ENCODE assay signal across 15 cellular contexts in genomic region chr12:122076743-122077495, GRCh38. TPM values are rescaled to one million over a fixed set of nuclear protein-coding genes. Genes with fewer than 3 reads are reported as not detected.
DNase-seq lines count a peak whose midpoint lies in the region; ATAC-seq, FAIRE-seq and TF ChIP-seq lines count a peak whose summit lies in the region.
"Had no signal": no experiment of that assay in that cellular context is flagged by ENCODE, and none has a peak within 500 bp of the region (broad histone marks: within the 10 kb centered on the region; RNA-seq: fewer than 3 reads in every experiment).

No MANE protein-coding gene starts in this region.

- in situ Hi-C loops in K562 (cut with MboI) = no loop called here

- no peak for TF ChIP-seq POLR2A in K562 (conservative IDR thresholded peaks at IDR 0.05)

- peak overlapping the region; percentile 95; the same call in 1 of the 2 replicates for H3K4me2 ChIP-seq in K562 (ENCODE audit: insufficient read depth, low read length)

- DNase-seq in activated naive CD4-positive, alpha-beta T cell treated with anti-CD3 and anti-CD28 coated beads for 36 hours = peak; percentile 66
- DNase-seq in activated naive CD4-positive, alpha-beta T cell (lab: John Stamatoyannopoulos, UW) = no peak
- peak; percentile 95 for DNase-seq in MV-4-11 (lab: John Stamatoyannopoulos, UW)
- DNase-seq in K562 (ENCODE audit: extremely low read depth in 1 of 4, low spot score in 3 of 4) = no peak
- no peak for DNase-seq in stimulated activated naive B cell treated with anti-CD40 and anti-IgM and Interleukin-4, amounts not matched to agents 10 μg/mL and 1 μg/mL and 100 μg/mL, for 72 hours
- no peak for DNase-seq in NCI-H526 treated with DMSO at 0.1 percent for 48 hours (lab: John Stamatoyannopoulos, UW)
- DNase-seq in foreskin melanocyte = no peak
- no peak for DNase-seq in Kasumi-1 (lab: John Stamatoyannopoulos, UW)
- DNase-seq: left cardiac atrium, NCI-H2029 treated with DMSO at 0.1 percent for 48 hours, T-helper 9 cell had no signal

- no peak for TF ChIP-seq EP300 in K562 (IDR thresholded peaks at IDR 0.05; ENCODE audit: low read length)

- no TSS peak for BruUV-seq in K562 (replicated peaks; lab: Mats Ljungman, UMichigan)

- peaks cover 6% of the 10 kb centered on the region; the same call in 1 of the 3 replicates for H3K36me3 ChIP-seq in K562 (ENCODE audit: control insufficient read depth, insufficient read depth, low read length)
- H3K36me3 ChIP-seq: heart left ventricle, neutrophil had no signal

- H3K4me1 Mint-ChIP-seq in activated naive CD4-positive, alpha-beta T cell treated with anti-CD3 and anti-CD28 coated beads for 36 hours (ENCODE audit: low read depth) = peaks cover 33% of the 10 kb centered on the region
- peaks cover 33 to 47% of the 10 kb centered on the region in 2 donors for H3K4me1 Mint-ChIP-seq in stimulated activated naive B cell treated with anti-CD40 and anti-IgM and Interleukin-4, amounts not matched to agents 10 μg/mL and 1 μg/mL and 100 μg/mL, for 72 hours

- peaks cover 38% of the 10 kb centered on the region for H3K79me2 ChIP-seq in K562 (ENCODE audit: control insufficient read depth, insufficient read depth, low read length)

- peak overlapping the region; percentile 4; the same call in 1 of the 2 replicates for H2AFZ ChIP-seq in K562 (ENCODE audit: low read depth, low read length)

- H3K27ac ChIP-seq in K562 (ENCODE audit: extremely low read depth, low read depth, low read length) = peak overlapping the region; percentile 9; the same call in 1 of the 3 replicates

- no peaks in the 10 kb centered on the region for H3K27me3 Mint-ChIP-seq in activated naive CD4-positive, alpha-beta T cell treated with anti-CD3 and anti-CD28 coated beads for 36 hours (ENCODE audit: low read depth)
- H3K27me3 Mint-ChIP-seq in stimulated activated naive B cell treated with anti-CD40 and anti-IgM and Interleukin-4, amounts not matched to agents 10 μg/mL and 1 μg/mL and 100 μg/mL, for 72 hours = no peaks in the 10 kb centered on the region

- CTCF ChIA-PET in activated naive CD4-positive, alpha-beta T cell treated with anti-CD3 and anti-CD28 coated beads for 36 hours (lab: Charles Lee) = interaction anchor here (0.6 kb wide), 1 partner anchor 232 kb away, joined by 3 read pairs; no protein-coding TSS in a partner anchor
- CTCF ChIA-PET in K562 (lab: Yijun Ruan, JAX; ENCODE audit: low intra/inter-chr PET ratio) = interaction anchor here (0.7 kb wide), 1 partner anchor 229 kb away, joined by 4 read pairs; no protein-coding TSS in a partner anchor

- H3K27me3 ChIP-seq in K562 (ENCODE audit: control insufficient read depth in 2 of 2, insufficient read depth in 2 of 2, low read length in 2 of 2) = no peaks in the 10 kb centered on the region
- H3K27me3 ChIP-seq: heart left ventricle, neutrophil had no signal

- no peak overlapping the region for H3K27ac Mint-ChIP-seq in activated naive CD4-positive, alpha-beta T cell treated with anti-CD3 and anti-CD28 coated beads for 36 hours
- no peak overlapping the region for H3K27ac Mint-ChIP-seq in stimulated activated naive B cell treated with anti-CD40 and anti-IgM and Interleukin-4, amounts not matched to agents 10 μg/mL and 1 μg/mL and 100 μg/mL, for 72 hours

- H3K9ac ChIP-seq in K562 (ENCODE audit: insufficient read depth in 1 of 2, low read depth in 2 of 2, low read length in 2 of 2) = peak overlapping the region; percentile 10 to 30; a peak in 1 of 4 replicates

- no peak overlapping the region for H3K4me3 ChIP-seq in K562

- 77% methylated on average over 10 of the region's 10 CpGs for WGBS in K562 (ENCODE audit: insufficient coverage, low coverage, missing lambda C conversion rate)

- H3K36me3 Mint-ChIP-seq in activated naive CD4-positive, alpha-beta T cell treated with anti-CD3 and anti-CD28 coated beads for 36 hours (ENCODE audit: low read depth) = no peaks in the 10 kb centered on the region
- H3K36me3 Mint-ChIP-seq in stimulated activated naive B cell treated with anti-CD40 and anti-IgM and Interleukin-4, amounts not matched to agents 10 μg/mL and 1 μg/mL and 100 μg/mL, for 72 hours = peaks cover 1 to 11% of the 10 kb centered on the region in 2 donors

- POLR2A ChIA-PET in K562 (lab: Yijun Ruan, JAX) = interaction anchor here (0.6 to 1.9 kb wide), 5 partner anchors 9 to 143 kb away, joined by 3 to 7 read pairs (median 3); no protein-coding TSS in a partner anchor

- no peak for FAIRE-seq in K562 (lab: Jason Lieb, UNC)
- FAIRE-seq: bronchial epithelial cell, G401.6 had no signal

- intact Hi-C loops in activated naive CD4-positive, alpha-beta T cell treated with anti-CD3 and anti-CD28 coated beads for 36 hours (cut with micrococcal nuclease) = loop anchor here (5.0 kb wide), 1 partner anchor 450 kb away; the partner anchor contains the start of gene ORAI1
- intact Hi-C loops in K562 (cut with micrococcal nuclease) = no loop called here

- no peaks in the 10 kb centered on the region for H3K9me3 ChIP-seq in K562 (replicated peaks; ENCODE audit: control insufficient read depth, insufficient read depth, low read depth, low read length)
- H3K9me3 ChIP-seq: heart left ventricle, neutrophil had no signal

- H3K9me3 Mint-ChIP-seq in activated naive CD4-positive, alpha-beta T cell treated with anti-CD3 and anti-CD28 coated beads for 36 hours = no peaks in the 10 kb centered on the region
- no peaks in the 10 kb centered on the region for H3K9me3 Mint-ChIP-seq in stimulated activated naive B cell treated with anti-CD40 and anti-IgM and Interleukin-4, amounts not matched to agents 10 μg/mL and 1 μg/mL and 100 μg/mL, for 72 hours

- no peaks in the 10 kb centered on the region for H3K9me1 ChIP-seq in K562 (ENCODE audit: control insufficient read depth, insufficient read depth, low read length)

- peaks cover 16% of the 10 kb centered on the region for H4K20me1 ChIP-seq in K562 (replicated peaks; ENCODE audit: control insufficient read depth, insufficient read depth, low read length)

- no peak for TF ChIP-seq CTCF in K562 (IDR thresholded peaks at IDR 0.05 in 2 of 3, conservative IDR thresholded peaks at IDR 0.05 in 1 of 3; ENCODE audit: insufficient read depth in 2 of 3, low read depth in 1 of 3, low read length in 3 of 3)

- peaks cover 24 to 34% of the 10 kb centered on the region in 2 experiments; a peak in 4 of 5 replicates for H3K4me1 ChIP-seq in K562 (replicated peaks in 1 of 2; ENCODE audit: control insufficient read depth in 2 of 2, insufficient read depth in 2 of 2, low read length in 2 of 2)

- ATAC-seq in K562 = no peak
- no peak for ATAC-seq in stimulated activated naive B cell treated with anti-CD40 and anti-IgM and Interleukin-4, amounts not matched to agents 10 μg/mL and 1 μg/mL and 100 μg/mL, for 72 hours (replicated peaks)
- ATAC-seq: heart left ventricle, left cardiac atrium had no signal

- no peak for TF ChIP-seq RAD21 in K562 (CRISPR knock-in tag; conservative IDR thresholded peaks at IDR 0.05 in 1 of 2, IDR thresholded peaks at IDR 0.05 in 1 of 2)

- H3K4me3 Mint-ChIP-seq in activated naive CD4-positive, alpha-beta T cell treated with anti-CD3 and anti-CD28 coated beads for 36 hours = no peak overlapping the region
- peak overlapping the region; percentile 25 to 56 for H3K4me3 Mint-ChIP-seq in stimulated activated naive B cell treated with anti-CD40 and anti-IgM and Interleukin-4, amounts not matched to agents 10 μg/mL and 1 μg/mL and 100 μg/mL, for 72 hours

TF ChIP-seq in K562, 482 proteins besides CTCF, POLR2A, EP300 and RAD21 (continues in another document):
- TF ChIP-seq MECOM (CRISPR knock-in tag; IDR thresholded peaks at IDR 0.05) (no peak), ETV5 (CRISPR knock-in tag; IDR thresholded peaks at IDR 0.05; ENCODE audit: low read depth) (no peak), PHTF2 (CRISPR knock-in tag; IDR thresholded peaks at IDR 0.05) (no peak)

RNA-seq across cellular contexts. Expression of gene MLXIP, which starts 1.6 kb away (rescaled TPM):
- total RNA-seq in activated naive CD4-positive, alpha-beta T cell treated with anti-CD3 and anti-CD28 coated beads for 36 hours = 10 to 100 TPM; 18.8 to 22.0 TPM
- 289 and 513 TPM in 2 replicates for total RNA-seq in K562 (2011; cell fraction: chromatin; rRNA removed; ENCODE audit: low replicate concordance)
- total RNA-seq in K562 (2011; cell fraction: nucleolus; rRNA removed) = 197 and 203 TPM in 2 replicates
- 215 and 311 TPM in 2 replicates for total RNA-seq in K562 (2011; cell fraction: nucleoplasm; rRNA removed)
- total RNA-seq in K562 (2014; rRNA removed) (14.7 and 36.9 TPM in 2 replicates), K562 (2014; rRNA removed; fragmentation: Illumina TruSeq; extraction: Trizol) (13.8 and 18.1 TPM in 2 replicates), K562 (2015; rRNA removed; fragmentation: Illumina TruSeq; extraction: Trizol) (25.8 and 28.9 TPM in 2 replicates), K562 (2021) (65.8 and 66.3 TPM in 2 replicates)
- polyA plus RNA-seq in K562 (2011; rRNA removed) (14.4 and 20.7 TPM in 2 replicates), K562 (2014; fragmentation: Illumina TruSeq; extraction: Trizol) (40.7 and 46.7 TPM in 2 replicates), K562 (2014; fragmentation: Nextera tagmentation; extraction: Ambion mirVana) (1 to 10 TPM; 2.2 to 3.8 TPM), K562 (2014; rRNA removed) (26.0 and 26.5 TPM in 2 replicates)
- polyA plus RNA-seq in K562 (2011; cell fraction: cytosol; rRNA removed) = 9.9 and 11.6 TPM in 2 replicates
- 78.1 and 99.4 TPM in 2 replicates for polyA plus RNA-seq in K562 (2011; cell fraction: nucleus; rRNA removed)
- polyA plus RNA-seq in K562 (2012) = 33.1 and 37.7 TPM in 2 replicates
- 20.9 and 23.5 TPM in 2 replicates for polyA minus RNA-seq in K562 (2011; rRNA and poly(A)+ RNA removed)
- 51.8 and 60.9 TPM in 2 replicates for polyA minus RNA-seq in K562 (2011; cell fraction: cytosol; rRNA and poly(A)+ RNA removed)
- 61.8 and 88.5 TPM in 2 replicates for polyA minus RNA-seq in K562 (2011; cell fraction: nucleus; rRNA and poly(A)+ RNA removed)

RNA-seq across cellular contexts. Expression of gene BCL7A, which starts 55.2 kb away (rescaled TPM):
- 1 to 10 TPM; 6.1 to 6.2 TPM for total RNA-seq in activated naive CD4-positive, alpha-beta T cell treated with anti-CD3 and anti-CD28 coated beads for 36 hours
- 14.3 and 26.5 TPM in 2 replicates for total RNA-seq in K562 (2011; cell fraction: chromatin; rRNA removed; ENCODE audit: low replicate concordance)
- total RNA-seq in K562 (2011; cell fraction: nucleolus; rRNA removed) = 14.6 and 18.5 TPM in 2 replicates
- 12.9 and 13.2 TPM in 2 replicates for total RNA-seq in K562 (2011; cell fraction: nucleoplasm; rRNA removed)
- total RNA-seq in K562 (2014; rRNA removed) (16.1 and 23.1 TPM in 2 replicates), K562 (2014; rRNA removed; fragmentation: Illumina TruSeq; extraction: Trizol) (11.0 and 13.6 TPM in 2 replicates), K562 (2015; rRNA removed; fragmentation: Illumina TruSeq; extraction: Trizol) (14.9 TPM in 2 replicates), K562 (2021) (19.9 and 21.9 TPM in 2 replicates)
- polyA plus RNA-seq in K562 (2011; rRNA removed) (11.2 and 11.5 TPM in 2 replicates), K562 (2014; fragmentation: Illumina TruSeq; extraction: Trizol) (19.5 and 20.1 TPM in 2 replicates), K562 (2014; fragmentation: Nextera tagmentation; extraction: Ambion mirVana) (under 1 TPM; 0.25 to 0.30 TPM), K562 (2014; rRNA removed) (16.8 and 17.1 TPM in 2 replicates)
- polyA plus RNA-seq in K562 (2011; cell fraction: cytosol; rRNA removed) = 13.9 and 19.9 TPM in 2 replicates
- 9.8 and 12.1 TPM in 2 replicates for polyA plus RNA-seq in K562 (2011; cell fraction: nucleus; rRNA removed)
- 14.5 and 17.2 TPM in 2 replicates for polyA plus RNA-seq in K562 (2012)
- polyA minus RNA-seq in K562 (2011; rRNA and poly(A)+ RNA removed) = 9.0 and 9.8 TPM in 2 replicates
- polyA minus RNA-seq in K562 (2011; cell fraction: cytosol; rRNA and poly(A)+ RNA removed) = 8.2 and 11.0 TPM in 2 replicates
- 2.8 and 4.3 TPM in 2 replicates for polyA minus RNA-seq in K562 (2011; cell fraction: nucleus; rRNA and poly(A)+ RNA removed)

Comparison
In these comparisons a context has a peak if more than half of its experiments do, and no peak if none do; other contexts are left out.
1. DNase-seq: peak in activated naive CD4-positive, alpha-beta T cell treated with anti-CD3 and anti-CD28 coated beads for 36 hours (single experiment) and MV-4-11 (single experiment); none in activated naive CD4-positive, alpha-beta T cell (0 of 4), K562 (0 of 4), stimulated activated naive B cell treated with anti-CD40 and anti-IgM and Interleukin-4, amounts not matched to agents 10 μg/mL and 1 μg/mL and 100 μg/mL, for 72 hours (single experiment), NCI-H526 treated with DMSO at 0.1 percent for 48 hours (single experiment), foreskin melanocyte (single experiment) and Kasumi-1 (0 of 2).